In the genomic region with DNA sequence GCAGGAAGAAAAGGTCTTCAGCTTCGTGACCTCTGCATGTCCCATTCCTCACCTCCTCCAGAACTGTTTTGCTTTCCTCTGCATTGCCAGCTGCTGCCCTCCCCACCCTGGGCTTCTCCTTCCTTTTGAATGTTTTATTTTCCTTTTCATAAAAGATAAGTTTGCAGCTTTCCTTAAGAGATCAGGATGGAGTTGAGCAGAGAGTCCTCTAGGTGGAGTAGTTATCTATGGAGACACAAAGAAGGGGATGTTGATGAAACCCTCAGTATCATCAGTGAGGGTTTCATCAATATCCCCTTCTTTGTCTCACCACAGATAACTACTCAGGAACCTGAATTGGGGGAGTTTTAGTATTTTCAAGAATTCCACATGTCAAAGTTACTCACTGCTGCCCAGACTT, we compare ENCODE assay signal across 8 cellular contexts. TPM values are rescaled to one million over a fixed set of nuclear protein-coding genes. Genes with fewer than 3 reads are reported as not detected.
DNase-seq lines count a peak whose midpoint lies in the region; ATAC-seq and TF ChIP-seq lines count a peak whose summit lies in the region.

No MANE protein-coding gene starts in this region.

- H3K4me3 ChIP-seq in Jurkat, Clone E6-1 (ENCODE audit: low read length) = no peak overlapping the region
- no peak overlapping the region for H3K4me3 ChIP-seq in astrocyte of the spinal cord (ENCODE audit: low read depth, low read length)

- peak; percentile 37 for DNase-seq in EH (ENCODE audit: low read depth)
- DNase-seq in Jurkat, Clone E6-1 (ENCODE audit: low read depth, low spot score) = peak; percentile 17
- peak; percentile 33 for DNase-seq in astrocyte of the spinal cord (ENCODE audit: low read depth, low spot score)
- DNase-seq in mesothelial cell of epicardium (ENCODE audit: low spot score in 2 of 2, unreplicated experiment in 2 of 2) = no peak
- no peak for DNase-seq in activated naive CD4-positive, alpha-beta T cell treated with anti-CD3 and anti-CD28 coated beads, Interleukin-2, amount 50 U/mL, for 16 hours
- no peak for DNase-seq in activated T-cell treated with anti-CD3 and anti-CD28 coated beads for 4 hours
- no peak for DNase-seq in Ammon's horn (ENCODE audit: low spot score)

- in situ Hi-C loops in astrocyte of the spinal cord (cut with HindIII; ENCODE audit: low sequenced_read_pairs) = no loop called here

- peaks cover 4% of the 10 kb centered on the region for H3K4me1 Mint-ChIP-seq in mesothelial cell of epicardium

- peaks cover 25% of the 10 kb centered on the region for H3K27me3 Mint-ChIP-seq in mesothelial cell of epicardium (ENCODE audit: low read depth)

- TF ChIP-seq CTCF in astrocyte of the spinal cord (IDR thresholded peaks at IDR 0.05; ENCODE audit: low read depth, low read length) (peak; percentile 54), mesothelial cell of epicardium (IDR thresholded peaks at IDR 0.05; ENCODE audit: unreplicated experiment) (peak; percentile 21)

- no peaks in the 10 kb centered on the region for H3K36me3 Mint-ChIP-seq in mesothelial cell of epicardium

- H3K27ac Mint-ChIP-seq in mesothelial cell of epicardium = no peak overlapping the region

- H3K9me3 Mint-ChIP-seq in mesothelial cell of epicardium = no peaks in the 10 kb centered on the region

- no peak overlapping the region for H3K4me3 Mint-ChIP-seq in mesothelial cell of epicardium

- no peak for ATAC-seq in HG02938 (IDR thresholded peaks at IDR 0.05; ENCODE audit: unreplicated experiment)

RNA-seq across cellular contexts. Expression of gene SLC25A36, which starts 19.0 kb away (rescaled TPM):
- 41.4 TPM for polyA plus RNA-seq in Jurkat, Clone E6-1 (2012; ENCODE audit: insufficient read depth, insufficient read length)
- total RNA-seq in mesothelial cell of epicardium = 137 to 156 TPM (median 145 TPM) in 3 replicates

Comparison
In these comparisons a context has a peak if more than half of its experiments do, and no peak if none do; other contexts are left out.
1. DNase-seq: peak in EH (single experiment), Jurkat, Clone E6-1 (single experiment) and astrocyte of the spinal cord (single experiment); none in mesothelial cell of epicardium (0 of 2), activated naive CD4-positive, alpha-beta T cell treated with anti-CD3 and anti-CD28 coated beads, Interleukin-2, amount 50 U/mL, for 16 hours (single experiment), activated T-cell treated with anti-CD3 and anti-CD28 coated beads for 4 hours (single experiment) and Ammon's horn (single experiment).